ENCODE assay signal across 6 cellular contexts in genomic region chr14:94079891-94080605, GRCh38. TPM values are rescaled to one million over a fixed set of nuclear protein-coding genes. Genes with fewer than 3 reads are reported as not detected.
DNase-seq lines count a peak whose midpoint lies in the region; ATAC-seq lines count a peak whose summit lies in the region.

No MANE protein-coding gene starts in this region.

- H3K9ac ChIP-seq in BLaER1 treated with 17β-estradiol and CSF1 and Interleukin-3, amounts not matched to agents 10 nM and 100 nM: peak overlapping the region; percentile 90 to 98 (median 95)

- DNase-seq in SK-MEL-5 (ENCODE audit: low read depth, low spot score) (peak; percentile 15), immature natural killer cell (peak in 1 of 3 donors; percentile 19), amniotic stem cell (lab: John Stamatoyannopoulos, UW) (no peak), GM19238 (ENCODE audit: insufficient read length, low spot score) (no peak)

- in situ Hi-C loops in SK-MEL-5 (cut with HindIII; ENCODE audit: low pct_unique_long_range_greater_than_20kb, low sequenced_read_pairs): no loop called here

- peaks cover 24 to 32% (median 30%) of the 10 kb centered on the region in 3 donors for H3K36me3 Mint-ChIP-seq in immature natural killer cell

- peak overlapping the region; percentile 86 to 98 (median 94) for H3K27ac ChIP-seq in BLaER1 treated with 17β-estradiol and CSF1 and Interleukin-3, amounts not matched to agents 10 nM and 100 nM

- peak overlapping the region; percentile 69 to 99 (median 92) for H3K4me2 ChIP-seq in BLaER1 treated with 17β-estradiol and CSF1 and Interleukin-3, amounts not matched to agents 10 nM and 100 nM

- peak overlapping the region; percentile 82 to 99 (median 94) for H3K4me3 ChIP-seq in BLaER1 treated with 17β-estradiol and CSF1 and Interleukin-3, amounts not matched to agents 10 nM and 100 nM

- ATAC-seq in HG02571 (IDR thresholded peaks at IDR 0.05; ENCODE audit: unreplicated experiment): no peak

- H3K27ac Mint-ChIP-seq in immature natural killer cell: peak overlapping the region; percentile 97 to 99 (median 99)

- peaks cover 0 to 7% (median 3%) of the 10 kb centered on the region in 6 donors for H3K9me3 Mint-ChIP-seq in immature natural killer cell

- H4K20me1 ChIP-seq in BLaER1 treated with 17β-estradiol and CSF1 and Interleukin-3, amounts not matched to agents 10 nM and 100 nM: peaks cover 19 to 56% (median 36%) of the 10 kb centered on the region in 11 experiments; a peak in 20 of 22 replicates

- H3K27me3 ChIP-seq in BLaER1 treated with 17β-estradiol and CSF1 and Interleukin-3, amounts not matched to agents 10 nM and 100 nM: no peaks in the 10 kb centered on the region

- H3K9me3 ChIP-seq in BLaER1 treated with 17β-estradiol and CSF1 and Interleukin-3, amounts not matched to agents 10 nM and 100 nM (replicated peaks in 1 of 11): peaks cover 23 to 47% (median 35%) of the 10 kb centered on the region in 11 experiments

- H3K36me3 ChIP-seq in BLaER1 treated with 17β-estradiol and CSF1 and Interleukin-3, amounts not matched to agents 10 nM and 100 nM: peaks cover 41 to 47% (median 44%) of the 10 kb centered on the region in 11 experiments

- peaks cover 60 to 71% of the 10 kb centered on the region in 2 donors for H3K4me1 Mint-ChIP-seq in immature natural killer cell

- H3K27me3 Mint-ChIP-seq in immature natural killer cell (ENCODE audit: low read depth in 3 of 3): peaks cover 6 to 13% (median 11%) of the 10 kb centered on the region in 3 donors

- peaks cover 36 to 41% (median 38%) of the 10 kb centered on the region in 10 experiments for H3K4me1 ChIP-seq in BLaER1 treated with 17β-estradiol and CSF1 and Interleukin-3, amounts not matched to agents 10 nM and 100 nM

- H3K4me3 Mint-ChIP-seq in immature natural killer cell: peak overlapping the region; percentile 94 to 100 (median 99)

RNA-seq across cellular contexts. Expression of gene DDX24, which starts 1.0 kb away (rescaled TPM):
- total RNA-seq in SK-MEL-5 (2014; rRNA removed; shearing (Covaris generic)): 235 and 237 TPM in 2 replicates
- 168 and 212 TPM in 2 replicates for polyA plus RNA-seq in SK-MEL-5 (2015; cell fraction: cytosol; rRNA removed)
- 172 and 176 TPM in 2 replicates for polyA plus RNA-seq in SK-MEL-5 (2015; cell fraction: nucleus; rRNA removed)
- 100 to 1,000 TPM in 2 of 3 donors, 10 to 100 TPM in 1; 60.8 to 208 (median 114) TPM for polyA plus RNA-seq in immature natural killer cell

RNA-seq across cellular contexts. Expression of gene IFI27L1, which starts 1.1 kb away (rescaled TPM):
- 9.0 and 11.2 TPM in 2 replicates for total RNA-seq in SK-MEL-5 (2014; rRNA removed; shearing (Covaris generic))
- 9.5 and 15.4 TPM in 2 replicates for polyA plus RNA-seq in SK-MEL-5 (2015; cell fraction: cytosol; rRNA removed)
- polyA plus RNA-seq in SK-MEL-5 (2015; cell fraction: nucleus; rRNA removed): 8.6 and 30.4 TPM in 2 replicates
- 10 to 100 TPM; 10.0 to 19.3 (median 10.3) TPM for polyA plus RNA-seq in immature natural killer cell

RNA-seq across cellular contexts. Expression of gene IFI27, which starts 30.5 kb away (rescaled TPM):
- total RNA-seq in SK-MEL-5 (2014; rRNA removed; shearing (Covaris generic)): not detected in 2 replicates
- 1.1 TPM in 1 of 2 replicates, not detected in the other for polyA plus RNA-seq in SK-MEL-5 (2015; cell fraction: cytosol; rRNA removed)
- polyA plus RNA-seq in SK-MEL-5 (2015; cell fraction: nucleus; rRNA removed): 7.0 TPM in 1 of 2 replicates, not detected in the other
- 1 to 10 TPM in 1 of 3 donors, not detected in 2; 2.8 TPM for polyA plus RNA-seq in immature natural killer cell

RNA-seq across cellular contexts. Expression of gene IFI27L2, which starts 49.4 kb away (rescaled TPM):
- total RNA-seq in SK-MEL-5 (2014; rRNA removed; shearing (Covaris generic)): 51.7 and 64.5 TPM in 2 replicates
- polyA plus RNA-seq in SK-MEL-5 (2015; cell fraction: cytosol; rRNA removed): 32.1 and 53.6 TPM in 2 replicates
- polyA plus RNA-seq in SK-MEL-5 (2015; cell fraction: nucleus; rRNA removed): 10.1 and 10.5 TPM in 2 replicates
- 100 to 1,000 TPM in 2 of 3 donors, 10 to 100 TPM in 1; 82.0 to 188 (median 103) TPM for polyA plus RNA-seq in immature natural killer cell

RNA-seq across cellular contexts. Expression of gene OTUB2, which starts 53.9 kb away (rescaled TPM):
- 3.5 and 4.4 TPM in 2 replicates for total RNA-seq in SK-MEL-5 (2014; rRNA removed; shearing (Covaris generic))
- 3.4 and 4.3 TPM in 2 replicates for polyA plus RNA-seq in SK-MEL-5 (2015; cell fraction: cytosol; rRNA removed)
- polyA plus RNA-seq in SK-MEL-5 (2015; cell fraction: nucleus; rRNA removed): 2.5 and 2.6 TPM in 2 replicates
- polyA plus RNA-seq in immature natural killer cell: under 1 TPM in 2 of 3 donors, not detected in 1; 0.22 to 0.33 TPM
